26 cellular contexts compared by ENCODE assay signal in genomic region chr10:104706886-104707285, GRCh38.
"Had no signal": no experiment of that assay in that cellular context is flagged by ENCODE, and none has a peak within 500 bp of the region (broad histone marks: within the 10 kb centered on the region; RNA-seq: fewer than 3 reads in every experiment).

No MANE protein-coding gene starts in this region.

- H3K4me3 Mint-ChIP-seq: dendritic cell treated with granulocyte-macrophage colony-stimulating factor and Interleukin-4, amounts not matched to agents 40 ng/mL and 50 ng/mL, for 4 days; natural killer cell; stimulated activated effector memory CD8-positive, alpha-beta T cell treated with anti-CD3 and anti-CD28 coated beads, Interleukin-12 subunit alpha, Interleukin-12 subunit beta, amount 100 ng/mL, for 72 hours had no signal

- H3K79me2 ChIP-seq: hepatocyte had no signal

- H3K27ac Mint-ChIP-seq: dendritic cell treated with granulocyte-macrophage colony-stimulating factor and Interleukin-4, amounts not matched to agents 40 ng/mL and 50 ng/mL, for 4 days; natural killer cell; stimulated activated effector memory CD8-positive, alpha-beta T cell treated with anti-CD3 and anti-CD28 coated beads, Interleukin-12 subunit alpha, Interleukin-12 subunit beta, amount 100 ng/mL, for 72 hours had no signal

- H3K27me3 ChIP-seq: colonic mucosa, gastrocnemius medialis, heart left ventricle, ovary, right lobe of liver, stomach, thyroid gland, vagina had no signal

- DNase-seq: colonic mucosa; effector memory CD4-positive, alpha-beta T cell; foreskin fibroblast; gastrocnemius medialis; heart left ventricle; kidney; left ventricle myocardium superior; lower lobe of right lung; natural killer cell; occipital lobe; ovary; posterior cingulate gyrus; psoas muscle; retina; right lobe of liver; small intestine; stimulated activated CD4-positive, alpha-beta T cell treated with anti-CD3 and anti-CD28 coated beads, Interleukin-1b, Interleukin-23, amount 100 ng/mL, for 48 hours; stimulated activated CD4-positive, alpha-beta T cell treated with anti-CD3 and anti-CD28 coated beads, Interleukin-4, amount 100 ng/mL, for 24 hours; stimulated activated naive CD4-positive, alpha-beta T cell treated with Interleukin-2 at 50 U/mL for 16 hours; stomach; thyroid gland; trophoblast cell had no signal

- H3K36me3 ChIP-seq: colonic mucosa, gastrocnemius medialis, heart left ventricle, lower lobe of right lung, ovary, right lobe of liver, stomach, thyroid gland, vagina had no signal

- H3K4me1 ChIP-seq: colonic mucosa, gastrocnemius medialis, lower lobe of right lung, psoas muscle, right lobe of liver, stomach, thyroid gland, vagina had no signal

- H3K4me1 Mint-ChIP-seq: natural killer cell; stimulated activated effector memory CD8-positive, alpha-beta T cell treated with anti-CD3 and anti-CD28 coated beads, Interleukin-12 subunit alpha, Interleukin-12 subunit beta, amount 100 ng/mL, for 72 hours had no signal

- H3K9me3 Mint-ChIP-seq: dendritic cell treated with granulocyte-macrophage colony-stimulating factor and Interleukin-4, amounts not matched to agents 40 ng/mL and 50 ng/mL, for 4 days; natural killer cell; stimulated activated effector memory CD8-positive, alpha-beta T cell treated with anti-CD3 and anti-CD28 coated beads, Interleukin-12 subunit alpha, Interleukin-12 subunit beta, amount 100 ng/mL, for 72 hours had no signal

- H3K9me3 ChIP-seq: colonic mucosa, gastrocnemius medialis, heart left ventricle, lower lobe of right lung, ovary, psoas muscle, right lobe of liver, stomach, thyroid gland, vagina had no signal

- H2AFZ ChIP-seq: hepatocyte had no signal

- H3K4me3 ChIP-seq: colonic mucosa, gastrocnemius medialis, heart left ventricle, hepatocyte, lower lobe of right lung, ovary, psoas muscle, right lobe of liver, stomach, thyroid gland, vagina had no signal

- H3K36me3 Mint-ChIP-seq: natural killer cell; stimulated activated effector memory CD8-positive, alpha-beta T cell treated with anti-CD3 and anti-CD28 coated beads, Interleukin-12 subunit alpha, Interleukin-12 subunit beta, amount 100 ng/mL, for 72 hours had no signal

- H3K4me2 ChIP-seq: hepatocyte had no signal

- ATAC-seq: gastrocnemius medialis; lower lobe of right lung; natural killer cell; psoas muscle; right lobe of liver; stimulated activated effector memory CD8-positive, alpha-beta T cell treated with anti-CD3 and anti-CD28 coated beads, Interleukin-12 subunit alpha, Interleukin-12 subunit beta, amount 100 ng/mL, for 72 hours had no signal

- H3K27ac ChIP-seq: colonic mucosa, gastrocnemius medialis, hepatocyte, lower lobe of right lung, ovary, psoas muscle, right lobe of liver, stomach, thyroid gland, vagina had no signal
